7 cellular contexts compared by ENCODE assay signal in the genomic region with DNA sequence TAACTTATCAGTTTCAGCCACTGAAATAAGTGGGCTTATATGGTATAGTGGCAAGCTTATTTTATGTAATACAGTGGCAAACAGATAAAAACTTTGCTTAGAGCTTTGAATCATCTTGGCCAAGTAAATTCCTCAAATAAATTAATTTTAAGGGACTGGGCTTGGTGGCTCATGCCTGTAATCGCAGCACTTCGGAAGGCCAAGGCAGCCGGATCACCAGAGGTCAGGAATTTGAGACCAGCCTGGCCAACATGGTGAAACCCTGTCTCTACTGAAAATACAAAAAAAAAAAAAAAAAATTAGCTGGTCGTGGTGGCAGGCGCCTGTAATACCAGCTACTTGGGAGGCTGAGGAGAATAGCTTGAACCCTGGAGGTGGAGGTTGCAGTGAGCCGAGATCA. TPM values are rescaled to one million over a fixed set of nuclear protein-coding genes. Genes with fewer than 3 reads are reported as not detected.
DNase-seq lines count a peak whose midpoint lies in the region; ATAC-seq and TF ChIP-seq lines count a peak whose summit lies in the region.
"Not testable (repeated sequence)": the region's sequence is repeated elsewhere in the genome, so short reads cannot be mapped to it uniquely, and the experiment has no call there.

No MANE protein-coding gene starts in this region.

- intact Hi-C loops in Panc1 (cut with micrococcal nuclease; ENCODE audit: unreplicated experiment); ascending aorta (cut with DNase I); psoas muscle (cut with DNase I): not testable (repeated sequence)
- intact Hi-C loops in esophagus muscularis mucosa (cut with DNase I), result loop anchor here (2.0 kb wide), 1 partner anchor 75 kb away; no protein-coding TSS in a partner anchor
- intact Hi-C loops in thyroid gland (cut with DNase I), result loop anchor here (5.0 kb wide), 1 partner anchor 74 kb away; no protein-coding TSS in a partner anchor
- intact Hi-C loops in upper lobe of right lung (cut with DNase I), result loop anchor here (2.0 kb wide), 1 partner anchor 73 kb away; no protein-coding TSS in a partner anchor

- H3K27me3 ChIP-seq in Panc1 (ENCODE audit: control insufficient read depth, insufficient read depth, low read length); ascending aorta; esophagus muscularis mucosa; psoas muscle (ENCODE audit: insufficient read depth in 3 of 3, low read length in 2 of 3); skeletal muscle tissue (ENCODE audit: control insufficient read depth in 3 of 3, insufficient read depth in 3 of 3, low read length in 3 of 3); thyroid gland; upper lobe of right lung: not testable (repeated sequence)

- 92% methylated on average over 6 of the region's 6 CpGs for WGBS in esophagus muscularis mucosa
- whole genome bisulfite sequencing in psoas muscle, 3 donors, result 47 to 57% (median 56%) methylated on average over 6 of the region's 6 CpGs
- WGBS in thyroid gland, 2 donors, result 88 to 93% methylated on average over 6 of the region's 6 CpGs

- DNase-seq in Panc1 (ENCODE audit: low read depth, low spot score); ascending aorta (ENCODE audit: low spot score in 2 of 2); esophagus muscularis mucosa (ENCODE audit: extremely low spot score); psoas muscle; thyroid gland: not testable (repeated sequence)
- peak; percentile 11 for DNase-seq in upper lobe of right lung

- TF ChIP-seq CTCF in Panc1 (IDR thresholded peaks at IDR 0.05); ascending aorta (IDR thresholded peaks at IDR 0.05); esophagus muscularis mucosa (IDR thresholded peaks at IDR 0.05); psoas muscle (IDR thresholded peaks at IDR 0.05); thyroid gland (IDR thresholded peaks at IDR 0.05); upper lobe of right lung (IDR thresholded peaks at IDR 0.05): not testable (repeated sequence)

- peaks cover 55% of the 10 kb centered on the region for H3K4me1 ChIP-seq in Panc1 (ENCODE audit: control insufficient read depth, insufficient read depth, low read length)
- peaks cover 7 to 19% of the 10 kb centered on the region in 2 donors for H3K4me1 ChIP-seq in ascending aorta
- H3K4me1 ChIP-seq in esophagus muscularis mucosa, result peaks cover 16 to 79% (median 71%) of the 10 kb centered on the region in 4 donors
- peaks cover 40% of the 10 kb centered on the region for H3K4me1 ChIP-seq in psoas muscle
- H3K4me1 ChIP-seq in skeletal muscle tissue (ENCODE audit: control insufficient read depth in 3 of 3, insufficient read depth in 3 of 3, low read length in 3 of 3), result peaks cover 25 to 29% (median 29%) of the 10 kb centered on the region in 3 donors
- peaks cover 23 to 46% of the 10 kb centered on the region in 2 donors for H3K4me1 ChIP-seq in thyroid gland
- peaks cover 22% of the 10 kb centered on the region for H3K4me1 ChIP-seq in upper lobe of right lung

- H3K27ac ChIP-seq in Panc1 (ENCODE audit: low read length) (peak overlapping the region; percentile 99), ascending aorta (peak overlapping the region; percentile 96 to 97), esophagus muscularis mucosa (replicated peaks in 1 of 4) (peak overlapping the region; percentile 87 to 95 (median 90)), psoas muscle (peak overlapping the region; percentile 94), skeletal muscle tissue (ENCODE audit: low read depth, low read length) (peak overlapping the region; percentile 99), thyroid gland (peak overlapping the region; percentile 31 to 99 (median 98))
- H3K27ac ChIP-seq in upper lobe of right lung, result not testable (repeated sequence)

- TF ChIP-seq POLR2A in esophagus muscularis mucosa (IDR thresholded peaks at IDR 0.05; ENCODE audit: low read depth); thyroid gland (IDR thresholded peaks at IDR 0.05): not testable (repeated sequence)

- peak overlapping the region in 2 of 3 donors; percentile 23 to 45 for H3K9ac ChIP-seq in skeletal muscle tissue (ENCODE audit: low read depth in 1 of 3, low read length in 3 of 3)

- not testable (repeated sequence) for BruUV-seq in Panc1 (replicated peaks; lab: Mats Ljungman, UMichigan)

- not testable (repeated sequence) for ATAC-seq in Panc1, psoas muscle, upper lobe of right lung

- not testable (repeated sequence) for TF ChIP-seq EP300 in esophagus muscularis mucosa (IDR thresholded peaks at IDR 0.05)

- not testable (repeated sequence) for H3K9me3 ChIP-seq in Panc1 (ENCODE audit: control insufficient read depth, insufficient read depth, low read depth, low read length); ascending aorta; esophagus muscularis mucosa; psoas muscle; skeletal muscle tissue (ENCODE audit: control insufficient read depth in 3 of 3, low read length in 3 of 3); thyroid gland; upper lobe of right lung

- POLR2A ChIA-PET in Panc1 (lab: Charles Lee), result interaction anchor here (0.5 to 0.7 kb wide), 3 partner anchors 68 to 699 kb away, joined by 5 to 13 read pairs (median 6); no protein-coding TSS in a partner anchor

- H3K4me3 ChIP-seq in Panc1 (ENCODE audit: low read depth in 2 of 2, low read length in 2 of 2); ascending aorta; esophagus muscularis mucosa; thyroid gland (replicated peaks in 1 of 3); upper lobe of right lung: not testable (repeated sequence)
- peak overlapping the region; percentile 71 for H3K4me3 ChIP-seq in psoas muscle
- peak overlapping the region in 2 of 3 donors; percentile 9 to 52 for H3K4me3 ChIP-seq in skeletal muscle tissue (ENCODE audit: low read length in 3 of 3)

- CTCF ChIA-PET in Panc1 (lab: Charles Lee), result interaction anchor here (0.7 kb wide), 1 partner anchor 97 kb away, joined by 4 read pairs; no protein-coding TSS in a partner anchor

- in situ Hi-C loops in Panc1 (cut with HindIII; ENCODE audit: low pct_unique_long_range_greater_than_20kb, low sequenced_read_pairs), result not testable (repeated sequence)

- not testable (repeated sequence) for H3K36me3 ChIP-seq in Panc1 (ENCODE audit: control insufficient read depth, insufficient read depth, low read length); ascending aorta; esophagus muscularis mucosa; skeletal muscle tissue (ENCODE audit: control insufficient read depth in 3 of 3, insufficient read depth in 3 of 3, low read length in 3 of 3); thyroid gland; upper lobe of right lung
- H3K36me3 ChIP-seq in psoas muscle (ENCODE audit: insufficient read depth in 1 of 2, low read depth in 1 of 2), result peaks cover 0 to 25% of the 10 kb centered on the region in 2 donors

RNA-seq across cellular contexts. Expression of gene CLIP1, which starts 24.5 kb away (rescaled TPM):
- total RNA-seq in Panc1 (2021; ENCODE audit: unreplicated experiment) (117 TPM), ascending aorta (44.7 TPM), esophagus muscularis mucosa (100 to 1,000 TPM; 234 to 263 (median 250) TPM), psoas muscle (100 to 1,000 TPM; 458 to 639 (median 574) TPM), skeletal muscle tissue (21.9 TPM), thyroid gland (100 to 1,000 TPM; 118 to 189 (median 143) TPM), upper lobe of right lung (108 TPM)
- polyA plus RNA-seq in Panc1 (2012; ENCODE audit: insufficient read length), result 52.1 TPM
- 100 to 1,000 TPM; 235 to 290 (median 241) TPM for polyA plus RNA-seq in psoas muscle
